In the genomic region with DNA sequence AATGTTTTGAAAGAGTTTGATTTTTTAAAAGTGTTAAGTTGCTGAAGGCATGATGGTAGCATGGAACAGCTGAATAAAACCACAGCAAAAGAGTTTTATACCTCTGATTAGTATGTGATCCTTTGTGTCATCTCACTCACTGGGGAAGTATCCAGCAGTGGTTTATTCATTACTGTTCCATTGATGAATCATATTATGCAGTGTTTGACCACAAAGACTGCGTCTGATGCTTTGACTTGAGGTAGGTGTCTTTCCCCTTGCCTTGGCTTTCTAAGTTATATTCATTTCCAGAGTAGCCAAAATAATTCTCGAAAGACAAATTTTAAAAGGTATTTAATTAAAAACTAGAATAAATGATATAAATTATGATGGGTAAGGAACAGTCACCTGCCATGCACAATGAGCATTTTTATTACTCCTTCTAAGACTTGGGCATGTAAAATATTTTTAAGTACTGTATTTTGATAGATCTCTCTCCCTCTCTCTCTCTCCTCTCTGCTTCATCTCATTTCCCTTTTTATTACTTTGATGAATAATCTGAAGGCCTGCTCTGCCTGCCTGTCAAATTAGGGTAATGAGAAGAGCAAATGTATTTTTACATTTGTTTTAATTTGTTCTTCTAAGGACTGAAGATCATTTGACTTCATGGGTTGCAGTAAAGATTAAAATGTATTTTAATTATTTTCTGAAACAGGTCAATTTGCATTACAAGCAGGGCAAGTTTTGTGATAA, we compare ENCODE assay signal across 10 cellular contexts.
DNase-seq lines count a peak whose midpoint lies in the region; ATAC-seq and TF ChIP-seq lines count a peak whose summit lies in the region.
"Had no signal": no experiment of that assay in that cellular context is flagged by ENCODE, and none has a peak within 500 bp of the region (broad histone marks: within the 10 kb centered on the region; RNA-seq: fewer than 3 reads in every experiment).

No MANE protein-coding gene starts in this region.

- POLR2A ChIA-PET in activated CD4-positive, alpha-beta T cell treated with anti-CD3 and anti-CD28 coated beads for 36 hours (lab: Charles Lee), result no interaction called here

- no peaks in the 10 kb centered on the region for H3K36me3 ChIP-seq in ovary

- WGBS in ovary, 3 donors, result 78 to 88% (median 84%) methylated on average over 2 of the region's 2 CpGs

- ATAC-seq in activated CD4-positive, alpha-beta T cell treated with anti-CD3 and anti-CD28 coated beads for 36 hours, result peak; percentile 74
- ATAC-seq in HG02852 (IDR thresholded peaks at IDR 0.05; ENCODE audit: unreplicated experiment), result peak; percentile 89
- peak; percentile 74 for ATAC-seq in stimulated activated naive CD8-positive, alpha-beta T cell treated with anti-CD3 and anti-CD28 coated beads, Interleukin-15, amount 100 ng/mL, for 72 hours

- H3K27ac ChIP-seq in ovary, result no peak overlapping the region
- H3K27ac ChIP-seq: parathyroid adenoma had no signal

- no peaks in the 10 kb centered on the region for H3K27me3 Mint-ChIP-seq in activated CD4-positive, alpha-beta T cell treated with anti-CD3 and anti-CD28 coated beads for 36 hours
- H3K27me3 Mint-ChIP-seq in stimulated activated naive CD8-positive, alpha-beta T cell treated with anti-CD3 and anti-CD28 coated beads, Interleukin-15, amount 100 ng/mL, for 72 hours, result no peaks in the 10 kb centered on the region

- intact Hi-C loops in activated CD4-positive, alpha-beta T cell treated with anti-CD3 and anti-CD28 coated beads for 36 hours (cut with DNase I, micrococcal nuclease), result no loop called here
- intact Hi-C loops in ovary (cut with DNase I), result no loop called here

- H3K4me1 Mint-ChIP-seq in activated CD4-positive, alpha-beta T cell treated with anti-CD3 and anti-CD28 coated beads for 36 hours, result no peaks in the 10 kb centered on the region
- H3K4me1 Mint-ChIP-seq in stimulated activated naive CD8-positive, alpha-beta T cell treated with anti-CD3 and anti-CD28 coated beads, Interleukin-15, amount 100 ng/mL, for 72 hours, result no peaks in the 10 kb centered on the region

- H3K4me3 Mint-ChIP-seq in activated CD4-positive, alpha-beta T cell treated with anti-CD3 and anti-CD28 coated beads for 36 hours, result no peak overlapping the region
- no peak overlapping the region for H3K4me3 Mint-ChIP-seq in stimulated activated naive CD8-positive, alpha-beta T cell treated with anti-CD3 and anti-CD28 coated beads, Interleukin-15, amount 100 ng/mL, for 72 hours

- no peaks in the 10 kb centered on the region for H3K9me3 Mint-ChIP-seq in activated CD4-positive, alpha-beta T cell treated with anti-CD3 and anti-CD28 coated beads for 36 hours (ENCODE audit: low read depth)
- H3K9me3 Mint-ChIP-seq in stimulated activated naive CD8-positive, alpha-beta T cell treated with anti-CD3 and anti-CD28 coated beads, Interleukin-15, amount 100 ng/mL, for 72 hours, result no peaks in the 10 kb centered on the region

- H3K9me3 ChIP-seq in ovary, result no peaks in the 10 kb centered on the region

- TF ChIP-seq EP300 in ovary (IDR thresholded peaks at IDR 0.05), result no peak

- DNase-seq in activated CD4-positive, alpha-beta T cell treated with anti-CD3 and anti-CD28 coated beads for 36 hours, result no peak
- DNase-seq in activated CD4-positive, alpha-beta T cell treated with anti-CD3 and anti-CD28 coated beads, Interleukin-2, amount 50 U/mL, for 4 hours, result no peak
- DNase-seq in RPMI7951 (ENCODE audit: low read depth) (peak; percentile 79), activated gamma-delta T cell treated with Interleukin-2 at 50 U/mL for 16 hours (no peak), ovary (no peak)
- no peak for DNase-seq in stimulated activated naive CD8-positive, alpha-beta T cell treated with anti-CD3 and anti-CD28 coated beads, Interleukin-15, amount 100 ng/mL, for 72 hours
- no peak for DNase-seq in stimulated activated CD4-positive, alpha-beta T cell treated with anti-CD3 and anti-CD28 coated beads, Interleukin-15, amount 100 ng/mL, for 24 hours
- DNase-seq: aorta had no signal

- no peaks in the 10 kb centered on the region for H3K4me1 ChIP-seq in ovary (ENCODE audit: insufficient read depth)

- H3K36me3 Mint-ChIP-seq in activated CD4-positive, alpha-beta T cell treated with anti-CD3 and anti-CD28 coated beads for 36 hours (ENCODE audit: low read depth), result no peaks in the 10 kb centered on the region

- CTCF ChIA-PET in activated CD4-positive, alpha-beta T cell treated with anti-CD3 and anti-CD28 coated beads for 36 hours (lab: Charles Lee), result no interaction called here

- TF ChIP-seq POLR2A in ovary (IDR thresholded peaks at IDR 0.05), result no peak

- no peaks in the 10 kb centered on the region for H3K27me3 ChIP-seq in ovary

- H3K4me3 ChIP-seq in ovary, result no peak overlapping the region

- no peak overlapping the region for H3K27ac Mint-ChIP-seq in activated CD4-positive, alpha-beta T cell treated with anti-CD3 and anti-CD28 coated beads for 36 hours
- H3K27ac Mint-ChIP-seq in stimulated activated naive CD8-positive, alpha-beta T cell treated with anti-CD3 and anti-CD28 coated beads, Interleukin-15, amount 100 ng/mL, for 72 hours, result no peak overlapping the region

- no peak for TF ChIP-seq CTCF in ovary (IDR thresholded peaks at IDR 0.05)
